ENCODE assay signal across 17 cellular contexts in genomic region chr4:138644322-138644721, GRCh38.
DNase-seq lines count a peak whose midpoint lies in the region; ATAC-seq, FAIRE-seq and TF ChIP-seq lines count a peak whose summit lies in the region.
"Had no signal": no experiment of that assay in that cellular context is flagged by ENCODE, and none has a peak within 500 bp of the region (broad histone marks: within the 10 kb centered on the region; RNA-seq: fewer than 3 reads in every experiment).

No MANE protein-coding gene starts in this region.

- H3K36me3 ChIP-seq in GM23338 (ENCODE audit: insufficient read depth) (no peaks in the 10 kb centered on the region), H1 (ENCODE audit: control insufficient read depth in 2 of 4, insufficient read depth in 4 of 4, low read length in 3 of 4) (no peaks in the 10 kb centered on the region), gastroesophageal sphincter (no peaks in the 10 kb centered on the region)
- H3K36me3 ChIP-seq: BE2C had no signal

- no peaks in the 10 kb centered on the region for H3F3A ChIP-seq in GM23338 (replicated peaks; ENCODE audit: low read depth)

- H2AFZ ChIP-seq in GM23338: peak overlapping the region; percentile 29; the same call in 1 of the 2 replicates
- H2AFZ ChIP-seq in H1 (ENCODE audit: low read length): 0 out of 2 replicates have a peak overlapping the region, but pooled peaks have one; percentile 46

- H3K79me2 ChIP-seq in GM23338 (replicated peaks; ENCODE audit: insufficient read depth) (no peaks in the 10 kb centered on the region), H1 (ENCODE audit: control insufficient read depth in 1 of 2, insufficient read depth in 2 of 2, low read length in 2 of 2) (no peaks in the 10 kb centered on the region)

- no peak overlapping the region for H3K4me3 Mint-ChIP-seq in GM23338
- no peak overlapping the region for H3K4me3 Mint-ChIP-seq in osteocyte (ENCODE audit: unreplicated experiment)
- H3K4me3 Mint-ChIP-seq: CD4-positive, alpha-beta memory T cell; HFFc6 had no signal

- no peak overlapping the region for H2BK120ac ChIP-seq in H1 (replicated peaks; ENCODE audit: low read depth, low read length)

- H3K9me3 Mint-ChIP-seq in GM23338: no peaks in the 10 kb centered on the region; the same call in 2 of the 3 replicates
- H3K9me3 Mint-ChIP-seq in osteocyte (ENCODE audit: unreplicated experiment): no peaks in the 10 kb centered on the region
- H3K9me3 Mint-ChIP-seq: HFFc6 had no signal

- H3K4me3 ChIP-seq in GM23338: no peak overlapping the region
- no peak overlapping the region for H3K4me3 ChIP-seq in H1 (ENCODE audit: extremely low read depth in 1 of 4, insufficient read depth in 2 of 4, low read depth in 3 of 4, low read length in 4 of 4)
- H3K4me3 ChIP-seq in gastroesophageal sphincter: no peak overlapping the region
- H3K4me3 ChIP-seq: GM12878 had no signal

- H3K23ac ChIP-seq in H1 (ENCODE audit: insufficient read length): no peak overlapping the region

- no peak overlapping the region for H3K9ac ChIP-seq in H1 (replicated peaks in 1 of 4; ENCODE audit: extremely low read depth in 1 of 4, low read depth in 3 of 4, low read length in 3 of 4)

- no peaks in the 10 kb centered on the region for H4K20me1 ChIP-seq in GM23338 (replicated peaks; ENCODE audit: insufficient read depth)
- no peaks in the 10 kb centered on the region for H4K20me1 ChIP-seq in H1 (replicated peaks in 1 of 2; ENCODE audit: control insufficient read depth in 1 of 2, insufficient read depth in 2 of 2, low read length in 2 of 2)

- no peaks in the 10 kb centered on the region for H3K27me3 Mint-ChIP-seq in GM23338 (ENCODE audit: insufficient read depth, low read depth, poor library complexity)
- H3K27me3 Mint-ChIP-seq in osteocyte (ENCODE audit: unreplicated experiment): no peaks in the 10 kb centered on the region
- H3K27me3 Mint-ChIP-seq: IgD-negative memory B cell had no signal

- DNase-seq in GM23338 (ENCODE audit: low spot score): no peak
- DNase-seq in OCI-M1 (lab: John Stamatoyannopoulos, UW): peak; percentile 33
- DNase-seq in H1 (ENCODE audit: low read depth in 1 of 2, low spot score in 2 of 2): no peak
- DNase-seq in osteocyte (ENCODE audit: extremely low spot score, unreplicated experiment): no peak
- no peak for DNase-seq in GM12891 (ENCODE audit: insufficient read length, low spot score)
- DNase-seq: BE2C; CD4-positive, alpha-beta memory T cell; DMS79; HCEC 1CT had no signal

- H3K9me3 ChIP-seq in H1 (ENCODE audit: insufficient read depth in 2 of 2, low read depth in 1 of 2, low read length in 1 of 2) (no peaks in the 10 kb centered on the region), gastroesophageal sphincter (no peaks in the 10 kb centered on the region)
- H3K9me3 ChIP-seq: BE2C had no signal

- H3K4me1 ChIP-seq in GM23338 (ENCODE audit: insufficient read depth): peaks cover 11% of the 10 kb centered on the region
- peaks cover 0 to 11% (median 4%) of the 10 kb centered on the region in 4 experiments; a peak in 3 of 7 replicates for H3K4me1 ChIP-seq in H1 (replicated peaks in 1 of 4; ENCODE audit: control insufficient read depth in 3 of 4, insufficient read depth in 4 of 4, low read length in 3 of 4)
- H3K4me1 ChIP-seq in gastroesophageal sphincter: no peaks in the 10 kb centered on the region

- ATAC-seq in GM23338 (no peak), gastroesophageal sphincter (no peak), HG03378 (IDR thresholded peaks at IDR 0.05; ENCODE audit: unreplicated experiment) (no peak)
- ATAC-seq: GM12878 had no signal

- H2BK15ac ChIP-seq in H1 (ENCODE audit: low read length): no peak overlapping the region

- CTCF ChIA-PET in H1 (lab: Charles Lee; ENCODE audit: partially characterized antibody): no interaction called here

- no peak overlapping the region for H2BK20ac ChIP-seq in H1 (ENCODE audit: low read length)

- peaks cover 7% of the 10 kb centered on the region; the same call in 2 of the 3 replicates for H3K36me3 Mint-ChIP-seq in GM23338 (ENCODE audit: low read depth)
- no peaks in the 10 kb centered on the region for H3K36me3 Mint-ChIP-seq in osteocyte (ENCODE audit: unreplicated experiment)
- H3K36me3 Mint-ChIP-seq: CD4-positive, alpha-beta memory T cell; IgD-negative memory B cell had no signal

- no peak for TF ChIP-seq POLR2A in H1 (IDR thresholded peaks at IDR 0.05; ENCODE audit: control extremely low read depth in 1 of 2, low read depth in 2 of 2, low read length in 2 of 2)
- TF ChIP-seq POLR2A in GM12891 (IDR thresholded peaks at IDR 0.05; ENCODE audit: low read depth, low read length): no peak
- no peak for TF ChIP-seq POLR2A in gastroesophageal sphincter (IDR thresholded peaks at IDR 0.05)

- H4K8ac ChIP-seq in H1 (ENCODE audit: extremely low read depth, insufficient read depth, low read length): no peak overlapping the region

- H3K4me1 Mint-ChIP-seq in GM23338: peaks cover 33% of the 10 kb centered on the region
- peaks cover 29% of the 10 kb centered on the region for H3K4me1 Mint-ChIP-seq in osteocyte (ENCODE audit: unreplicated experiment)
- H3K4me1 Mint-ChIP-seq: CD4-positive, alpha-beta memory T cell; IgD-negative memory B cell had no signal

- H3K4ac ChIP-seq in H1 (replicated peaks; ENCODE audit: insufficient read length, low read depth, low read length): no peak overlapping the region

- TF ChIP-seq RAD21 in H1 (IDR thresholded peaks at IDR 0.05 in 1 of 2, conservative IDR thresholded peaks at IDR 0.05 in 1 of 2; ENCODE audit: low read depth in 2 of 2, low read length in 2 of 2): no peak

- no peak overlapping the region for H3K18ac ChIP-seq in H1 (ENCODE audit: extremely low read depth, low read length)

- POLR2A ChIA-PET in H1 (lab: Charles Lee; ENCODE audit: partially characterized antibody): no interaction called here

- no peak overlapping the region for H2BK5ac ChIP-seq in H1 (ENCODE audit: low read depth, low read length)

- FAIRE-seq in H1 (lab: Jason Lieb, UNC): no peak
- no peak for FAIRE-seq in GM12891 (lab: Jason Lieb, UNC)
- FAIRE-seq: A204.1, GM12878, GM19239 had no signal

- WGBS in H1 (ENCODE audit: extremely low coverage in 1 of 2, insufficient coverage in 1 of 2, insufficient read length in 1 of 2, insufficient replicate concordance in 2 of 2, low coverage in 1 of 2, low lambda C conversion rate in 2 of 2, missing lambda C conversion rate in 1 of 2), 2 experiments: 81% methylated on average over 5 of the region's 5 CpGs; no CpG with 5 or more reads in 1 of the 2 experiments
- WGBS in gastroesophageal sphincter (ENCODE audit: low coverage in 1 of 2), 2 donors: 73 to 74% methylated on average over 5 of the region's 5 CpGs

- no peak overlapping the region for H2AK5ac ChIP-seq in H1 (ENCODE audit: low read depth, low read length)

- H3K27me3 ChIP-seq in GM23338 (ENCODE audit: insufficient read depth) (no peaks in the 10 kb centered on the region), H1 (replicated peaks in 1 of 4; ENCODE audit: control insufficient read depth in 3 of 4, extremely low read depth in 1 of 4, insufficient read depth in 3 of 4, low read length in 3 of 4) (no peaks in the 10 kb centered on the region), gastroesophageal sphincter (no peaks in the 10 kb centered on the region)
- H3K27me3 ChIP-seq: BE2C had no signal

- no peak overlapping the region for H2BK12ac ChIP-seq in H1 (ENCODE audit: low read depth, low read length)

- TF ChIP-seq EP300 in H1 (IDR thresholded peaks at IDR 0.05; ENCODE audit: borderline replicate concordance in 1 of 2, low read depth in 2 of 2, low read length in 2 of 2): no peak
- TF ChIP-seq EP300 in gastroesophageal sphincter (IDR thresholded peaks at IDR 0.05): no peak

- H3K27ac ChIP-seq in GM23338 (ENCODE audit: low read depth) (no peak overlapping the region), H1 (ENCODE audit: low read depth, low read length) (no peak overlapping the region), gastroesophageal sphincter (no peak overlapping the region)
- H3K27ac ChIP-seq: C4-2B had no signal

- no peak overlapping the region for H3K56ac ChIP-seq in H1 (replicated peaks; ENCODE audit: insufficient read length, low read depth, low read length)

- no peak for TF ChIP-seq CTCF in GM23338 (conservative IDR thresholded peaks at IDR 0.05; ENCODE audit: low read depth in 2 of 2)
- TF ChIP-seq CTCF in H1 (IDR thresholded peaks at IDR 0.05; ENCODE audit: control extremely low read depth in 1 of 3, insufficient read depth in 1 of 3, low read depth in 1 of 3, low read length in 3 of 3): no peak
- TF ChIP-seq CTCF in osteocyte (IDR thresholded peaks at IDR 0.05): no peak
- no peak for TF ChIP-seq CTCF in gastroesophageal sphincter (IDR thresholded peaks at IDR 0.05)

- H3K79me1 ChIP-seq in H1 (ENCODE audit: low read depth, low read length): no peaks in the 10 kb centered on the region

- no peaks in the 10 kb centered on the region; the same call in 1 of the 2 replicates for H3K23me2 ChIP-seq in H1 (ENCODE audit: low read depth, low read length)

- H3K14ac ChIP-seq in H1 (ENCODE audit: insufficient read length): no peak overlapping the region

- H3K27ac Mint-ChIP-seq in GM23338: no peak overlapping the region
- H3K27ac Mint-ChIP-seq in osteocyte (ENCODE audit: unreplicated experiment): peak overlapping the region; percentile 33
- H3K27ac Mint-ChIP-seq: CD4-positive, alpha-beta memory T cell; HFFc6; IgD-negative memory B cell had no signal

- peaks cover 26% of the 10 kb centered on the region for H3K9me2 ChIP-seq in GM23338 (ENCODE audit: insufficient read depth)

- H3K4me2 ChIP-seq in GM23338 (no peak overlapping the region), H1 (ENCODE audit: insufficient read depth in 1 of 2, low read depth in 2 of 2, low read length in 2 of 2) (no peak overlapping the region)

- H4K5ac ChIP-seq in H1 (ENCODE audit: insufficient read length, low read depth, low read length): no peak overlapping the region

- H4K91ac ChIP-seq in H1 (replicated peaks; ENCODE audit: insufficient read length, low read length): no peak overlapping the region

TF ChIP-seq in H1, 55 proteins besides CTCF, POLR2A, EP300 and RAD21:
- TF ChIP-seq CEBPB (IDR thresholded peaks at IDR 0.05; ENCODE audit: low read depth, low read length) (peak; percentile 84), GABPA (IDR thresholded peaks at IDR 0.05; ENCODE audit: borderline replicate concordance, insufficient read depth, low read length) (no peak)
TF ChIP-seq in H1: peak in this region for 1.

TF ChIP-seq in GM12891, 5 proteins besides CTCF, POLR2A, EP300 and RAD21:
- no peak for TF ChIP-seq TAF1 (IDR thresholded peaks at IDR 0.05; ENCODE audit: low read depth, low read length)
- no peak for TF ChIP-seq PAX5 (IDR thresholded peaks at IDR 0.05; ENCODE audit: insufficient read depth, low read length, severe bottlenecking)
- TF ChIP-seq SPI1 (IDR thresholded peaks at IDR 0.05; ENCODE audit: low read depth, low read length): no peak
- TF ChIP-seq POLR2AphosphoS5 (IDR thresholded peaks at IDR 0.05; ENCODE audit: low read depth, low read length): no peak
- no peak for TF ChIP-seq POU2F2 (IDR thresholded peaks at IDR 0.05; ENCODE audit: low read depth, low read length)
